Comparison of ENCODE assay signal across 27 cellular contexts in genomic region chr10:69872326-69872725, GRCh38.
"Had no signal": no experiment of that assay in that cellular context is flagged by ENCODE, and none has a peak within 500 bp of the region (broad histone marks: within the 10 kb centered on the region; RNA-seq: fewer than 3 reads in every experiment).

No MANE protein-coding gene starts in this region.

- H3K27me3 ChIP-seq: heart left ventricle, neural progenitor cell, pancreas, suprapubic skin, tibial artery, upper lobe of right lung had no signal

- H2AFZ ChIP-seq: neural progenitor cell had no signal

- H3K27ac ChIP-seq: heart left ventricle, left ventricle myocardium inferior, neural progenitor cell, pancreas, prostate gland, spleen, suprapubic skin, thoracic aorta, tibial artery, upper lobe of right lung had no signal

- H3K9me3 ChIP-seq: heart left ventricle, left ventricle myocardium inferior, mucosa of descending colon, pancreas, prostate gland, spleen, suprapubic skin, thoracic aorta, tibial artery, upper lobe of right lung had no signal

- H3K36me3 ChIP-seq: heart left ventricle, left ventricle myocardium inferior, neural progenitor cell, pancreas, prostate gland, spleen, suprapubic skin, thoracic aorta, tibial artery, upper lobe of right lung had no signal

- DNase-seq: heart left ventricle; hypothalamus; islet precursor cell; left ventricle myocardium inferior; midbrain; mucosa of descending colon; naive B cell; natural killer cell; nephron progenitor cell; retina; right cardiac atrium; small intestine; spleen; stimulated activated CD4-positive, alpha-beta T cell treated with anti-CD3 and anti-CD28 coated beads, Interleukin-4, amount 100 ng/mL, for 24 hours; stimulated activated naive CD4-positive, alpha-beta T cell; tibial artery; trophoblast cell; upper lobe of right lung had no signal

- FAIRE-seq: pancreas, small intestine, urothelium cell line had no signal

- H3K4me2 ChIP-seq: neural progenitor cell had no signal

- H3K4me3 ChIP-seq: heart left ventricle, left ventricle myocardium inferior, lung, mucosa of descending colon, neural progenitor cell, pancreas, prostate gland, spleen, suprapubic skin, thoracic aorta, tibial artery, upper lobe of right lung had no signal

- H3K9ac ChIP-seq: neural progenitor cell had no signal

- H3K4me1 ChIP-seq: pancreas, prostate gland, upper lobe of right lung had no signal

- ATAC-seq: heart left ventricle; mucosa of descending colon; natural killer cell; pancreas; right cardiac atrium; sciatic nerve; stimulated activated effector memory CD8-positive, alpha-beta T cell treated with anti-CD3 and anti-CD28 coated beads, Interleukin-12 subunit alpha, Interleukin-12 subunit beta, amount 100 ng/mL, for 72 hours; upper lobe of right lung had no signal
